ENCODE assay signal across 1 cellular context in the genomic region with DNA sequence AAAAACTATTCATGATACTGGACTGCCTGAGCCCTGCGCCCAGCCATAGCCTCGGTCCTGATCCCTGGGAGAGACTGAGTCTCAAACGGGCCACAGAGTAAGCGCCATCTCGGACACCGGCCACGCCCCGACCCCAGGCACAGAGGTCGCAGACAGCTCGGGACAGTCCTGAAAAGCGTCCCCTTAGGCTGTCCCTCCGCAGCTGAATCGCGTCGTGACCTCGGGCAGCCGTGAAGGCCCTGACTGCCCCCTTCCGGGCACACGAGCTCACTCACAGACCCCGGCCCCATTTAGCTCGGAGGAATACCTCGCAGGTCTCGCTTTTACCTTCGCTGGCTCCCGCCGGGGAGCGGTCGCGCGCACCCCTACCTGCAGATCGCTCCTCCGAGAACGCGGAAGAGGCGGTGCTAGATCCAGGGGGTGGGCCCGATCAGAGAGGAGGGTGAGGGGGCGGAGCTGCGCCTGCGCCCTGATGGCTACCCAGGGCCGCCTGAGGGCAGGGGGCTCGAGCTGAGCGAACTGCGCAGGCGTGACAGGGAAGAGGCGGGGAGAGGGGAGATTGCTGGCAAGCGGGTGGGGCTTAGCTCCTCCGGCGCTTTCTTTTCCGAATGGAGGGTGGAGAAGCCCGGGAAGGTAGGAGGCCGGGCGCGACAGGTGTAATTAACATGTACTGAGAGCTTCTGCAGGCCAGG.
TF ChIP-seq lines count a peak whose summit lies in the region.

A gene (minus strand): TSS at position 411 of the 692 bp plus-strand sequence. CDS start 20,941 bp downstream, outside the sequence.

TF ChIP-seq in HepG2, 621 proteins besides CTCF, POLR2A, EP300 and RAD21 (continued from another document and continues in another):
- TF ChIP-seq, protein P1, sequence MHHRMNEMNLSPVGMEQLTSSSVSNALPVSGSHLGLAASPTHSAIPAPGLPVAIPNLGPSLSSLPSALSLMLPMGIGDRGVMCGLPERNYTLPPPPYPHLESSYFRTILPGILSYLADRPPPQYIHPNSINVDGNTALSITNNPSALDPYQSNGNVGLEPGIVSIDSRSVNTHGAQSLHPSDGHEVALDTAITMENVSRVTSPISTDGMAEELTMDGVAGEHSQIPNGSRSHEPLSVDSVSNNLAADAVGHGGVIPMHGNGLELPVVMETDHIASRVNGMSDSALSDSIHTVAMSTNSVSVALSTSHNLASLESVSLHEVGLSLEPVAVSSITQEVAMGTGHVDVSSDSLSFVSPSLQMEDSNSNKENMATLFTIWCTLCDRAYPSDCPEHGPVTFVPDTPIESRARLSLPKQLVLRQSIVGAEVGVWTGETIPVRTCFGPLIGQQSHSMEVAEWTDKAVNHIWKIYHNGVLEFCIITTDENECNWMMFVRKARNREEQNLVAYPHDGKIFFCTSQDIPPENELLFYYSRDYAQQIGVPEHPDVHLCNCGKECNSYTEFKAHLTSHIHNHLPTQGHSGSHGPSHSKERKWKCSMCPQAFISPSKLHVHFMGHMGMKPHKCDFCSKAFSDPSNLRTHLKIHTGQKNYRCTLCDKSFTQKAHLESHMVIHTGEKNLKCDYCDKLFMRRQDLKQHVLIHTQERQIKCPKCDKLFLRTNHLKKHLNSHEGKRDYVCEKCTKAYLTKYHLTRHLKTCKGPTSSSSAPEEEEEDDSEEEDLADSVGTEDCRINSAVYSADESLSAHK (CRISPR knock-in tag; IDR thresholded peaks at IDR 0.05; ENCODE audit: borderline replicate concordance), result no peak; the same call in 1 of the 2 replicates
- TF ChIP-seq NFIC (IDR thresholded peaks at IDR 0.05; ENCODE audit: low read length) (no peak), ZMAT3 (CRISPR knock-in tag; conservative IDR thresholded peaks at IDR 0.05) (0 out of 2 replicates have a peak, but pooled peaks have one; percentile 55), ZNF572 (CRISPR knock-in tag; IDR thresholded peaks at IDR 0.05) (no peak), ZNF567 (CRISPR knock-in tag; IDR thresholded peaks at IDR 0.05; ENCODE audit: borderline replicate concordance) (peak; percentile 89; the same call in 1 of the 2 replicates), POGZ (CRISPR knock-in tag; IDR thresholded peaks at IDR 0.05) (no peak; the same call in 1 of the 2 replicates), RFXANK (CRISPR knock-in tag; IDR thresholded peaks at IDR 0.05) (no peak), SNAPC2 (CRISPR knock-in tag; IDR thresholded peaks at IDR 0.05) (no peak), ZNF569 (CRISPR knock-in tag; IDR thresholded peaks at IDR 0.05; ENCODE audit: borderline replicate concordance) (no peak), NR2F1 (CRISPR knock-in tag; IDR thresholded peaks at IDR 0.05) (peak in 1 of 2 experiments; percentile 26; a peak in 1 of 4 replicates), MEIS1 (CRISPR knock-in tag; IDR thresholded peaks at IDR 0.05; ENCODE audit: borderline replicate concordance) (no peak), RELA (CRISPR knock-in tag; IDR thresholded peaks at IDR 0.05) (no peak), SATB2 (CRISPR knock-in tag; IDR thresholded peaks at IDR 0.05) (no peak; the same call in 1 of the 2 replicates), ZNF549 (CRISPR knock-in tag; IDR thresholded peaks at IDR 0.05) (no peak), HHEX (CRISPR knock-in tag; IDR thresholded peaks at IDR 0.05) (peak; percentile 11; the same call in 1 of the 2 replicates), KAT2B (IDR thresholded peaks at IDR 0.05; ENCODE audit: borderline replicate concordance, low read depth, low read length) (no peak), HDAC6 (IDR thresholded peaks at IDR 0.05; ENCODE audit: low read depth, low read length) (no peak), ZNF530 (CRISPR knock-in tag; IDR thresholded peaks at IDR 0.05; ENCODE audit: low read depth) (no peak), ZC3H4 (CRISPR knock-in tag; IDR thresholded peaks at IDR 0.05; ENCODE audit: borderline replicate concordance) (no peak), YY1 (IDR thresholded peaks at IDR 0.05; ENCODE audit: insufficient read depth, insufficient replicate concordance, low read depth, low read length) (no peak), RXRA (CRISPR knock-in tag; IDR thresholded peaks at IDR 0.05) (peak; percentile 77), SMC3 (IDR thresholded peaks at IDR 0.05; ENCODE audit: low read length) (no peak), ZIK1 (CRISPR knock-in tag; IDR thresholded peaks at IDR 0.05; ENCODE audit: borderline replicate concordance, low read depth) (peak; percentile 60; the same call in 1 of the 2 replicates), ZNF782 (CRISPR knock-in tag; IDR thresholded peaks at IDR 0.05; ENCODE audit: borderline replicate concordance) (no peak), KAT7 (CRISPR knock-in tag; IDR thresholded peaks at IDR 0.05; ENCODE audit: borderline replicate concordance) (no peak; the same call in 1 of the 2 replicates), ZNF605 (CRISPR knock-in tag; IDR thresholded peaks at IDR 0.05) (peak; percentile 85), NFE2 (CRISPR knock-in tag; IDR thresholded peaks at IDR 0.05) (no peak), ZNF12 (CRISPR knock-in tag; IDR thresholded peaks at IDR 0.05) (no peak), GABPA (IDR thresholded peaks at IDR 0.05; ENCODE audit: low read depth, low read length) (no peak), GABPA (CRISPR knock-in tag; IDR thresholded peaks at IDR 0.05; ENCODE audit: low read depth) (peak; percentile 50; the same call in 1 of the 2 replicates), MIXL1 (CRISPR knock-in tag; IDR thresholded peaks at IDR 0.05) (no peak), CCAR2 (optimal IDR thresholded peaks at IDR 0.05; ENCODE audit: low read depth, low read length) (no peak), RBAK (CRISPR knock-in tag; IDR thresholded peaks at IDR 0.05) (no peak), EZH2 (conservative IDR thresholded peaks at IDR 0.05; ENCODE audit: low read depth, low read length) (no peak), ZNF724P (CRISPR knock-in tag; IDR thresholded peaks at IDR 0.05; ENCODE audit: borderline replicate concordance) (no peak; the same call in 1 of the 2 replicates), CBFB (CRISPR knock-in tag; IDR thresholded peaks at IDR 0.05) (peak; percentile 31; the same call in 1 of the 2 replicates), HNF4A (CRISPR knock-in tag; IDR thresholded peaks at IDR 0.05) (no peak), SP140L (CRISPR knock-in tag; IDR thresholded peaks at IDR 0.05; ENCODE audit: borderline replicate concordance) (no peak), HNF4G (IDR thresholded peaks at IDR 0.05; ENCODE audit: borderline replicate concordance, low read depth, low read length) (no peak), HNF4G (CRISPR knock-in tag; IDR thresholded peaks at IDR 0.05; ENCODE audit: borderline replicate concordance, low read depth) (no peak)
- TF ChIP-seq, protein P2, sequence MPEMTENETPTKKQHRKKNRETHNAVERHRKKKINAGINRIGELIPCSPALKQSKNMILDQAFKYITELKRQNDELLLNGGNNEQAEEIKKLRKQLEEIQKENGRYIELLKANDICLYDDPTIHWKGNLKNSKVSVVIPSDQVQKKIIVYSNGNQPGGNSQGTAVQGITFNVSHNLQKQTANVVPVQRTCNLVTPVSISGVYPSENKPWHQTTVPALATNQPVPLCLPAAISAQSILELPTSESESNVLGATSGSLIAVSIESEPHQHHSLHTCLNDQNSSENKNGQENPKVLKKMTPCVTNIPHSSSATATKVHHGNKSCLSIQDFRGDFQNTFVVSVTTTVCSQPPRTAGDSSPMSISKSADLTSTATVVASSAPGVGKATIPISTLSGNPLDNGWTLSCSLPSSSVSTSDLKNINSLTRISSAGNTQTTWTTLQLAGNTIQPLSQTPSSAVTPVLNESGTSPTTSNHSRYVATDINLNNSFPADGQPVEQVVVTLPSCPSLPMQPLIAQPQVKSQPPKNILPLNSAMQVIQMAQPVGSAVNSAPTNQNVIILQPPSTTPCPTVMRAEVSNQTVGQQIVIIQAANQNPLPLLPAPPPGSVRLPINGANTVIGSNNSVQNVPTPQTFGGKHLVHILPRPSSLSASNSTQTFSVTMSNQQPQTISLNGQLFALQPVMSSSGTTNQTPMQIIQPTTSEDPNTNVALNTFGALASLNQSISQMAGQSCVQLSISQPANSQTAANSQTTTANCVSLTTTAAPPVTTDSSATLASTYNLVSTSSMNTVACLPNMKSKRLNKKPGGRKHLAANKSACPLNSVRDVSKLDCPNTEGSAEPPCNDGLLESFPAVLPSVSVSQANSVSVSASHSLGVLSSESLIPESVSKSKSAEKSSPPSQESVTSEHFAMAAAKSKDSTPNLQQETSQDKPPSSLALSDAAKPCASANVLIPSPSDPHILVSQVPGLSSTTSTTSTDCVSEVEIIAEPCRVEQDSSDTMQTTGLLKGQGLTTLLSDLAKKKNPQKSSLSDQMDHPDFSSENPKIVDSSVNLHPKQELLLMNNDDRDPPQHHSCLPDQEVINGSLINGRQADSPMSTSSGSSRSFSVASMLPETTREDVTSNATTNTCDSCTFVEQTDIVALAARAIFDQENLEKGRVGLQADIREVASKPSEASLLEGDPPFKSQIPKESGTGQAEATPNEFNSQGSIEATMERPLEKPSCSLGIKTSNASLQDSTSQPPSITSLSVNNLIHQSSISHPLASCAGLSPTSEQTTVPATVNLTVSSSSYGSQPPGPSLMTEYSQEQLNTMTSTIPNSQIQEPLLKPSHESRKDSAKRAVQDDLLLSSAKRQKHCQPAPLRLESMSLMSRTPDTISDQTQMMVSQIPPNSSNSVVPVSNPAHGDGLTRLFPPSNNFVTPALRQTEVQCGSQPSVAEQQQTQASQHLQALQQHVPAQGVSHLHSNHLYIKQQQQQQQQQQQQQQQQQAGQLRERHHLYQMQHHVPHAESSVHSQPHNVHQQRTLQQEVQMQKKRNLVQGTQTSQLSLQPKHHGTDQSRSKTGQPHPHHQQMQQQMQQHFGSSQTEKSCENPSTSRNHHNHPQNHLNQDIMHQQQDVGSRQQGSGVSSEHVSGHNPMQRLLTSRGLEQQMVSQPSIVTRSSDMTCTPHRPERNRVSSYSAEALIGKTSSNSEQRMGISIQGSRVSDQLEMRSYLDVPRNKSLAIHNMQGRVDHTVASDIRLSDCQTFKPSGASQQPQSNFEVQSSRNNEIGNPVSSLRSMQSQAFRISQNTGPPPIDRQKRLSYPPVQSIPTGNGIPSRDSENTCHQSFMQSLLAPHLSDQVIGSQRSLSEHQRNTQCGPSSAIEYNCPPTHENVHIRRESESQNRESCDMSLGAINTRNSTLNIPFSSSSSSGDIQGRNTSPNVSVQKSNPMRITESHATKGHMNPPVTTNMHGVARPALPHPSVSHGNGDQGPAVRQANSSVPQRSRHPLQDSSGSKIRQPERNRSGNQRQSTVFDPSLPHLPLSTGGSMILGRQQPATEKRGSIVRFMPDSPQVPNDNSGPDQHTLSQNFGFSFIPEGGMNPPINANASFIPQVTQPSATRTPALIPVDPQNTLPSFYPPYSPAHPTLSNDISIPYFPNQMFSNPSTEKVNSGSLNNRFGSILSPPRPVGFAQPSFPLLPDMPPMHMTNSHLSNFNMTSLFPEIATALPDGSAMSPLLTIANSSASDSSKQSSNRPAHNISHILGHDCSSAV (CRISPR knock-in tag; IDR thresholded peaks at IDR 0.05; ENCODE audit: borderline replicate concordance), result no peak
- TF ChIP-seq, protein P3, sequence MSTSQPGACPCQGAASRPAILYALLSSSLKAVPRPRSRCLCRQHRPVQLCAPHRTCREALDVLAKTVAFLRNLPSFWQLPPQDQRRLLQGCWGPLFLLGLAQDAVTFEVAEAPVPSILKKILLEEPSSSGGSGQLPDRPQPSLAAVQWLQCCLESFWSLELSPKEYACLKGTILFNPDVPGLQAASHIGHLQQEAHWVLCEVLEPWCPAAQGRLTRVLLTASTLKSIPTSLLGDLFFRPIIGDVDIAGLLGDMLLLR (CRISPR knock-in tag; IDR thresholded peaks at IDR 0.05), result no peak
- TF ChIP-seq, protein P4, sequence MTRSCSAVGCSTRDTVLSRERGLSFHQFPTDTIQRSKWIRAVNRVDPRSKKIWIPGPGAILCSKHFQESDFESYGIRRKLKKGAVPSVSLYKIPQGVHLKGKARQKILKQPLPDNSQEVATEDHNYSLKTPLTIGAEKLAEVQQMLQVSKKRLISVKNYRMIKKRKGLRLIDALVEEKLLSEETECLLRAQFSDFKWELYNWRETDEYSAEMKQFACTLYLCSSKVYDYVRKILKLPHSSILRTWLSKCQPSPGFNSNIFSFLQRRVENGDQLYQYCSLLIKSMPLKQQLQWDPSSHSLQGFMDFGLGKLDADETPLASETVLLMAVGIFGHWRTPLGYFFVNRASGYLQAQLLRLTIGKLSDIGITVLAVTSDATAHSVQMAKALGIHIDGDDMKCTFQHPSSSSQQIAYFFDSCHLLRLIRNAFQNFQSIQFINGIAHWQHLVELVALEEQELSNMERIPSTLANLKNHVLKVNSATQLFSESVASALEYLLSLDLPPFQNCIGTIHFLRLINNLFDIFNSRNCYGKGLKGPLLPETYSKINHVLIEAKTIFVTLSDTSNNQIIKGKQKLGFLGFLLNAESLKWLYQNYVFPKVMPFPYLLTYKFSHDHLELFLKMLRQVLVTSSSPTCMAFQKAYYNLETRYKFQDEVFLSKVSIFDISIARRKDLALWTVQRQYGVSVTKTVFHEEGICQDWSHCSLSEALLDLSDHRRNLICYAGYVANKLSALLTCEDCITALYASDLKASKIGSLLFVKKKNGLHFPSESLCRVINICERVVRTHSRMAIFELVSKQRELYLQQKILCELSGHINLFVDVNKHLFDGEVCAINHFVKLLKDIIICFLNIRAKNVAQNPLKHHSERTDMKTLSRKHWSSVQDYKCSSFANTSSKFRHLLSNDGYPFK (CRISPR knock-in tag; IDR thresholded peaks at IDR 0.05; ENCODE audit: borderline replicate concordance), result peak; percentile 66; the same call in 1 of the 2 replicates
- TF ChIP-seq, protein P5, sequence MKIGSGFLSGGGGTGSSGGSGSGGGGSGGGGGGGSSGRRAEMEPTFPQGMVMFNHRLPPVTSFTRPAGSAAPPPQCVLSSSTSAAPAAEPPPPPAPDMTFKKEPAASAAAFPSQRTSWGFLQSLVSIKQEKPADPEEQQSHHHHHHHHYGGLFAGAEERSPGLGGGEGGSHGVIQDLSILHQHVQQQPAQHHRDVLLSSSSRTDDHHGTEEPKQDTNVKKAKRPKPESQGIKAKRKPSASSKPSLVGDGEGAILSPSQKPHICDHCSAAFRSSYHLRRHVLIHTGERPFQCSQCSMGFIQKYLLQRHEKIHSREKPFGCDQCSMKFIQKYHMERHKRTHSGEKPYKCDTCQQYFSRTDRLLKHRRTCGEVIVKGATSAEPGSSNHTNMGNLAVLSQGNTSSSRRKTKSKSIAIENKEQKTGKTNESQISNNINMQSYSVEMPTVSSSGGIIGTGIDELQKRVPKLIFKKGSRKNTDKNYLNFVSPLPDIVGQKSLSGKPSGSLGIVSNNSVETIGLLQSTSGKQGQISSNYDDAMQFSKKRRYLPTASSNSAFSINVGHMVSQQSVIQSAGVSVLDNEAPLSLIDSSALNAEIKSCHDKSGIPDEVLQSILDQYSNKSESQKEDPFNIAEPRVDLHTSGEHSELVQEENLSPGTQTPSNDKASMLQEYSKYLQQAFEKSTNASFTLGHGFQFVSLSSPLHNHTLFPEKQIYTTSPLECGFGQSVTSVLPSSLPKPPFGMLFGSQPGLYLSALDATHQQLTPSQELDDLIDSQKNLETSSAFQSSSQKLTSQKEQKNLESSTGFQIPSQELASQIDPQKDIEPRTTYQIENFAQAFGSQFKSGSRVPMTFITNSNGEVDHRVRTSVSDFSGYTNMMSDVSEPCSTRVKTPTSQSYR (CRISPR knock-in tag; IDR thresholded peaks at IDR 0.05; ENCODE audit: borderline replicate concordance), result no peak
- TF ChIP-seq, protein P6, sequence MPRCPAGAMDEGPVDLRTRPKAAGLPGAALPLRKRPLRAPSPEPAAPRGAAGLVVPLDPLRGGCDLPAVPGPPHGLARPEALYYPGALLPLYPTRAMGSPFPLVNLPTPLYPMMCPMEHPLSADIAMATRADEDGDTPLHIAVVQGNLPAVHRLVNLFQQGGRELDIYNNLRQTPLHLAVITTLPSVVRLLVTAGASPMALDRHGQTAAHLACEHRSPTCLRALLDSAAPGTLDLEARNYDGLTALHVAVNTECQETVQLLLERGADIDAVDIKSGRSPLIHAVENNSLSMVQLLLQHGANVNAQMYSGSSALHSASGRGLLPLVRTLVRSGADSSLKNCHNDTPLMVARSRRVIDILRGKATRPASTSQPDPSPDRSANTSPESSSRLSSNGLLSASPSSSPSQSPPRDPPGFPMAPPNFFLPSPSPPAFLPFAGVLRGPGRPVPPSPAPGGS (CRISPR knock-in tag; IDR thresholded peaks at IDR 0.05), result no peak; the same call in 1 of the 2 replicates
